Comparison of ENCODE assay signal across 8 cellular contexts in the genomic region with DNA sequence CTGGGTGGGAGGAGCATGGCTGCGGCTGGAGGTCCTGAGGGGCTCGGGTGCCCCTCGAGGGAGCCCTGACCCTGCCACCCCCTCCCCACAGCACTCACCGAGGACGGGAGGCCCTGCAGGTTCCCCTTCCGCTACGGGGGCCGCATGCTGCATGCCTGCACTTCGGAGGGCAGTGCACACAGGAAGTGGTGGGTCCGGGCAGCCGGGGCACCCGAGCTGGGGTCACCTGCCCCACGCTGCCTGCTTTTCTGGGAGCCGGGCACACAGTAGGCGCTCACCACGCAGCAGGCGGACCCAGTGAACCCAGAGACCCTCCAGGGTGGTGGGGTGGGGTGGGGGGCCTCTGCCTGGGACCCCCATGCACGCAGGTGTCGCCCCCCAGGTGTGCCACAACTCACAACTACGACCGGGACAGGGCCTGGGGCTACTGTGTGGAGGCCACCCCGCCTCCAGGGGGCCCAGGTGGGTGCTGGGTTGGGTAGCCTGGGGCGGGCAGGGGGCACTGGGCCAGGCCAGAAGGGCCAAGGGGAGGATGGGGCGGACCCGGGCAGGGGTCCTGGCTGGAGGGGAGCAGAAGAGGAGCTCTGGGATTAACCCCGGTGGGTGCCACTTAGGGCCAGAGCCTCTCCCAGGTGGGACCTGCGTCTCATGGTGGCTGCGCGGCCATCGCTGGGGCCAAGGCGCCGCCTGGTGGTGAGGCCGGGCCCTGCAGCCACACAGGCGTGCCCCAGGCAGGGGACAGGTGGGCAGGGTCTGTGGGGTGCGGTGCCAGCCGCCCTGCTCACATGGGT. TPM values are rescaled to one million over a fixed set of nuclear protein-coding genes. Genes with fewer than 3 reads are reported as not detected.
DNase-seq lines count a peak whose midpoint lies in the region; ATAC-seq and TF ChIP-seq lines count a peak whose summit lies in the region.

No MANE protein-coding gene starts in this region.

- ATAC-seq in stimulated activated effector memory CD8-positive, alpha-beta T cell treated with anti-CD3 and anti-CD28 coated beads, Interleukin-12 subunit alpha, Interleukin-12 subunit beta, amount 100 ng/mL, for 72 hours, result peak; percentile 71
- ATAC-seq in HG03280 (IDR thresholded peaks at IDR 0.05; ENCODE audit: unreplicated experiment), result no peak

- H3K4me1 Mint-ChIP-seq in stimulated activated effector memory CD8-positive, alpha-beta T cell treated with anti-CD3 and anti-CD28 coated beads, Interleukin-12 subunit alpha, Interleukin-12 subunit beta, amount 100 ng/mL, for 72 hours, result no peaks in the 10 kb centered on the region

- no peak overlapping the region for H2BK5ac ChIP-seq in mesenchymal stem cell (ENCODE audit: low read depth, low read length, poor library complexity, severe bottlenecking)

- no peaks in the 10 kb centered on the region for H3K4me1 ChIP-seq in Loucy (ENCODE audit: insufficient read depth, low read length, poor library complexity, severe bottlenecking)
- peaks cover 33% of the 10 kb centered on the region for H3K4me1 ChIP-seq in mesenchymal stem cell (ENCODE audit: control insufficient read depth, insufficient read depth, low read depth, low read length)

- H3K4me2 ChIP-seq in Loucy (ENCODE audit: low read depth, low read length, poor library complexity, severe bottlenecking) (no peak overlapping the region), mesenchymal stem cell (ENCODE audit: low read length, poor library complexity, severe bottlenecking) (no peak overlapping the region)

- no peak overlapping the region for H3K23ac ChIP-seq in mesenchymal stem cell (ENCODE audit: low read length in 2 of 2)

- H3K79me1 ChIP-seq in mesenchymal stem cell (replicated peaks; ENCODE audit: low read length, poor library complexity, severe bottlenecking), result no peaks in the 10 kb centered on the region

- no peaks in the 10 kb centered on the region for H3F3A ChIP-seq in Loucy (ENCODE audit: low read depth)

- H3K9me3 ChIP-seq in Loucy (ENCODE audit: insufficient read depth, low read depth, low read length), result no peaks in the 10 kb centered on the region
- no peaks in the 10 kb centered on the region for H3K9me3 ChIP-seq in mesenchymal stem cell (ENCODE audit: control insufficient read depth, low read length)

- H2AFZ ChIP-seq in Loucy (ENCODE audit: low read length) (peak overlapping the region; percentile 10; the same call in 1 of the 2 replicates), mesenchymal stem cell (ENCODE audit: low read depth, low read length) (no peak overlapping the region)

- H3K9me2 ChIP-seq in Loucy (replicated peaks; ENCODE audit: low read depth, low read length), result no peaks in the 10 kb centered on the region

- H3K9ac ChIP-seq in Loucy (ENCODE audit: low read depth, low read length, poor library complexity, severe bottlenecking) (no peak overlapping the region), mesenchymal stem cell (ENCODE audit: low read length) (no peak overlapping the region)

- H4K20me1 ChIP-seq in Loucy (ENCODE audit: insufficient read depth, low read length, poor library complexity, severe bottlenecking), result no peaks in the 10 kb centered on the region

- 51% methylated on average over 36 of the region's 36 CpGs for WGBS in mesenchymal stem cell

- H2AK5ac ChIP-seq in mesenchymal stem cell (ENCODE audit: low read length, severe bottlenecking), result no peak overlapping the region

- H2BK12ac ChIP-seq in mesenchymal stem cell (ENCODE audit: low read length in 2 of 2), result no peak overlapping the region

- H3K9me3 Mint-ChIP-seq in stimulated activated effector memory CD8-positive, alpha-beta T cell treated with anti-CD3 and anti-CD28 coated beads, Interleukin-12 subunit alpha, Interleukin-12 subunit beta, amount 100 ng/mL, for 72 hours, result no peaks in the 10 kb centered on the region

- no peak overlapping the region for H3K27ac ChIP-seq in mesenchymal stem cell (ENCODE audit: low read length, poor library complexity, severe bottlenecking)

- no peak overlapping the region for H4K8ac ChIP-seq in mesenchymal stem cell (ENCODE audit: low read length)

- peak overlapping the region; percentile 79 for H2BK15ac ChIP-seq in mesenchymal stem cell (ENCODE audit: low read depth, poor library complexity, severe bottlenecking)

- H3K4me3 Mint-ChIP-seq in stimulated activated effector memory CD8-positive, alpha-beta T cell treated with anti-CD3 and anti-CD28 coated beads, Interleukin-12 subunit alpha, Interleukin-12 subunit beta, amount 100 ng/mL, for 72 hours, result no peak overlapping the region

- in situ Hi-C loops in ACHN (cut with HindIII; ENCODE audit: low pct_ligation_motif_present, low pct_unique_long_range_greater_than_20kb, low sequenced_read_pairs) (no loop called here), GM13977 (cut with MboI; ENCODE audit: low pct_unique_long_range_greater_than_20kb, low sequenced_read_pairs, unreplicated experiment) (no loop called here)

- no peak overlapping the region for H3K27ac Mint-ChIP-seq in stimulated activated effector memory CD8-positive, alpha-beta T cell treated with anti-CD3 and anti-CD28 coated beads, Interleukin-12 subunit alpha, Interleukin-12 subunit beta, amount 100 ng/mL, for 72 hours

- H3K4me3 ChIP-seq in Loucy (ENCODE audit: low read length, poor library complexity, severe bottlenecking) (no peak overlapping the region), mesenchymal stem cell (ENCODE audit: insufficient read depth in 1 of 2, low read depth in 1 of 2, low read length in 2 of 2) (no peak overlapping the region)

- no peak overlapping the region for H3K4ac ChIP-seq in mesenchymal stem cell (ENCODE audit: low read depth in 1 of 2, low read length in 2 of 2)

- H3K27me3 ChIP-seq in Loucy (ENCODE audit: insufficient read depth, low read length, poor library complexity, severe bottlenecking) (no peaks in the 10 kb centered on the region), mesenchymal stem cell (ENCODE audit: control insufficient read depth in 1 of 2, insufficient read depth in 1 of 2, low read length in 2 of 2) (peaks cover 0 to 7% of the 10 kb centered on the region in 2 experiments)

- H3K36me3 Mint-ChIP-seq in stimulated activated effector memory CD8-positive, alpha-beta T cell treated with anti-CD3 and anti-CD28 coated beads, Interleukin-12 subunit alpha, Interleukin-12 subunit beta, amount 100 ng/mL, for 72 hours, result no peaks in the 10 kb centered on the region

- H4K91ac ChIP-seq in mesenchymal stem cell (ENCODE audit: low read length), result no peak overlapping the region

- no peak overlapping the region for H2BK120ac ChIP-seq in mesenchymal stem cell (ENCODE audit: low read depth, low read length)

- no peak overlapping the region for H3K18ac ChIP-seq in mesenchymal stem cell (ENCODE audit: low read depth in 1 of 2, low read length in 2 of 2)

- H3K36me3 ChIP-seq in Loucy (ENCODE audit: insufficient read depth, low read length) (no peaks in the 10 kb centered on the region), mesenchymal stem cell (ENCODE audit: control insufficient read depth in 1 of 2, insufficient read depth in 2 of 2, low read depth in 1 of 2, low read length in 2 of 2) (peaks cover 0 to 3% of the 10 kb centered on the region in 2 experiments)

- H3K79me2 ChIP-seq in Loucy (ENCODE audit: insufficient read depth, low read length), result no peaks in the 10 kb centered on the region

- peak; percentile 98 for TF ChIP-seq CTCF in GM13977 (IDR thresholded peaks at IDR 0.05; ENCODE audit: extremely low read depth, insufficient read depth, missing control alignments)
- TF ChIP-seq CTCF in Loucy (conservative IDR thresholded peaks at IDR 0.05; ENCODE audit: low read length), result peak; percentile 89

- no peak overlapping the region for H3K14ac ChIP-seq in mesenchymal stem cell (ENCODE audit: low read length in 2 of 2)

- DNase-seq in ACHN, result peak; percentile 50
- peak; percentile 96 for DNase-seq in GM13977 (ENCODE audit: low spot score)
- peak; percentile 45 for DNase-seq in activated CD4-positive, alpha-beta T cell treated with anti-CD3 and anti-CD28 coated beads for 1 hour
- peak; percentile 57 for DNase-seq in cerebellum (ENCODE audit: low spot score)
- DNase-seq in mesenchymal stem cell, result peak; percentile 32
- peak; percentile 81 to 86 for DNase-seq in stimulated activated effector memory CD8-positive, alpha-beta T cell treated with anti-CD3 and anti-CD28 coated beads, Interleukin-12 subunit alpha, Interleukin-12 subunit beta, amount 100 ng/mL, for 72 hours (ENCODE audit: low spot score in 2 of 2)

RNA-seq across cellular contexts. Expression of a gene that starts 1.4 kb away (rescaled TPM):
- 4.2 TPM for total RNA-seq in cerebellum
- 0.10 TPM for polyA plus RNA-seq in mesenchymal stem cell (2013, experiment 1 of 2)
- 0.01 TPM for polyA plus RNA-seq in mesenchymal stem cell (2013, experiment 2 of 2)

RNA-seq across cellular contexts. Expression of a gene that starts 20.0 kb away (rescaled TPM):
- 0.54 TPM for total RNA-seq in cerebellum
- not detected for polyA plus RNA-seq in mesenchymal stem cell (2013, experiment 1 of 2)
- not detected for polyA plus RNA-seq in mesenchymal stem cell (2013, experiment 2 of 2)

Comparison
In these comparisons a context has a peak if more than half of its experiments do, and no peak if none do; other contexts are left out.
1. DNase-seq: peak in every context shown above with its lines; median percentile 96 in GM13977; 84 in stimulated activated effector memory CD8-positive, alpha-beta T cell treated with anti-CD3 and anti-CD28 coated beads, Interleukin-12 subunit alpha, Interleukin-12 subunit beta, amount 100 ng/mL, for 72 hours; 57 in cerebellum; 50 in ACHN; 45 in activated CD4-positive, alpha-beta T cell treated with anti-CD3 and anti-CD28 coated beads for 1 hour; 32 in mesenchymal stem cell.